8 cellular contexts compared by ENCODE assay signal in genomic region chr1:157171903-157172503, GRCh38. TPM values are rescaled to one million over a fixed set of nuclear protein-coding genes. Genes with fewer than 3 reads are reported as not detected.
A peak's percentile ranks its signal among the peaks of the same experiment; 100 is the strongest.
DNase-seq lines count a peak whose midpoint lies in the region; ATAC-seq, FAIRE-seq and TF ChIP-seq lines count a peak whose summit lies in the region.
"Not testable (repeated sequence)": the region's sequence is repeated elsewhere in the genome, so short reads cannot be mapped to it uniquely, and the experiment has no call there.

No MANE protein-coding gene starts in this region.

- peak; percentile 42 for TF ChIP-seq CTCF in BE2C (IDR thresholded peaks at IDR 0.05; ENCODE audit: low read depth, low read length)
- TF ChIP-seq CTCF in PC-9 (conservative IDR thresholded peaks at IDR 0.05): peak; percentile 58
- TF ChIP-seq CTCF in adrenal gland (IDR thresholded peaks at IDR 0.05): peak in 5 of 6 experiments; percentile 34 to 53 (median 48)
- TF ChIP-seq CTCF in HepG2 (CRISPR knock-in tag; IDR thresholded peaks at IDR 0.05): peak; percentile 68
- peak; percentile 16 for TF ChIP-seq CTCF in psoas muscle (IDR thresholded peaks at IDR 0.05)

- DNase-seq in BE2C (peak; percentile 29), NCI-H1694 (lab: John Stamatoyannopoulos, UW) (peak; percentile 3), PC-9 (peak in 1 of 2 experiments; percentile 11), adrenal gland (peak in 1 of 7 donors; percentile 8)
- not testable (repeated sequence) for DNase-seq in GM18507 (ENCODE audit: extremely low spot score, insufficient read length, low read depth); HepG2 (ENCODE audit: low spot score); psoas muscle

- not testable (repeated sequence) for H3K4me2 ChIP-seq in PC-9; HepG2 (ENCODE audit: low read depth, low read length)

- intact Hi-C loops in PC-9 (cut with micrococcal nuclease; ENCODE audit: unreplicated experiment) (loop anchor here (2.0 to 5.0 kb wide), 2 partner anchors 317 to 520 kb away; no protein-coding TSS in a partner anchor), adrenal gland (cut with DNase I) (loop anchor here in 1 of 2 donors (10.0 kb wide), 1 partner anchor 323 kb away; no protein-coding TSS in a partner anchor)
- intact Hi-C loops in HepG2 (cut with micrococcal nuclease; ENCODE audit: unreplicated experiment); psoas muscle (cut with DNase I): not testable (repeated sequence)

- TF ChIP-seq POLR2A in adrenal gland (IDR thresholded peaks at IDR 0.05); HepG2 (IDR thresholded peaks at IDR 0.05; ENCODE audit: insufficient read depth in 1 of 2, low read depth in 2 of 2, low read length in 2 of 2): not testable (repeated sequence)

- not testable (repeated sequence) for H3K36me3 ChIP-seq in BE2C; PC-9 (ENCODE audit: low read depth); adrenal gland (replicated peaks in 1 of 2); HepG2 (replicated peaks in 1 of 2; ENCODE audit: control insufficient read depth in 1 of 2, insufficient read depth in 2 of 2, low read length in 2 of 2); psoas muscle (ENCODE audit: insufficient read depth in 1 of 2, low read depth in 1 of 2)

- POLR2A ChIA-PET in PC-9 (lab: Charles Lee; ENCODE audit: unreplicated experiment); HepG2 (lab: Yijun Ruan, JAX): not testable (repeated sequence)

- not testable (repeated sequence) for TF ChIP-seq EP300 in HepG2 (IDR thresholded peaks at IDR 0.05; ENCODE audit: low read depth in 2 of 2, low read length in 2 of 2); HepG2 (CRISPR knock-in tag; IDR thresholded peaks at IDR 0.05; ENCODE audit: borderline replicate concordance)

- not testable (repeated sequence) for H3F3A ChIP-seq in PC-9 (ENCODE audit: insufficient read depth, low read depth)

- not testable (repeated sequence) for H3K27me3 ChIP-seq in BE2C; adrenal gland; psoas muscle (ENCODE audit: insufficient read depth in 3 of 3, low read length in 2 of 3)
- H3K27me3 ChIP-seq in PC-9 (ENCODE audit: insufficient read depth, low read depth): peaks cover 65% of the 10 kb centered on the region
- H3K27me3 ChIP-seq in HepG2 (ENCODE audit: control insufficient read depth in 1 of 2, insufficient read depth in 2 of 2, low read length in 2 of 2): peaks cover 1 to 22% of the 10 kb centered on the region in 2 experiments; a peak in 4 of 5 replicates

- in situ Hi-C loops in HepG2 (cut with HindIII; ENCODE audit: extremely low pct_ligation_motif_present, low pct_unique_long_range_greater_than_20kb): not testable (repeated sequence)

- ATAC-seq in esophagus mucosa (peak; percentile 44), HepG2 (peak; percentile 89), psoas muscle (peak in 2 of 4 donors; percentile 49 to 63)

- H3K4me1 ChIP-seq in BE2C; PC-9 (replicated peaks; ENCODE audit: insufficient read depth); adrenal gland (replicated peaks in 1 of 2); HepG2 (ENCODE audit: insufficient read depth, low read length); psoas muscle: not testable (repeated sequence)

- not testable (repeated sequence) for TF ChIP-seq RAD21 in HepG2 (CRISPR knock-in tag; IDR thresholded peaks at IDR 0.05)

- not testable (repeated sequence) for H4K20me1 ChIP-seq in PC-9 (ENCODE audit: insufficient read depth); HepG2 (ENCODE audit: insufficient read depth, low read length)

- not testable (repeated sequence) for H3K79me2 ChIP-seq in PC-9 (ENCODE audit: low read depth); HepG2 (ENCODE audit: insufficient read depth, low read length)

- FAIRE-seq in GM18507 (lab: Jason Lieb, UNC) (peak; percentile 85), HepG2 (lab: Jason Lieb, UNC) (peak; percentile 52)

- not testable (repeated sequence) for H3K27ac ChIP-seq in PC-9; adrenal gland; HepG2 (ENCODE audit: extremely low read length, insufficient read depth, low read length); psoas muscle

- H3K4me3 ChIP-seq in BE2C (ENCODE audit: low read depth, low read length); PC-9; adrenal gland; HepG2 (replicated peaks in 1 of 3; ENCODE audit: insufficient read depth in 1 of 3, low read depth in 2 of 3, low read length in 3 of 3); psoas muscle: not testable (repeated sequence)

- not testable (repeated sequence) for H3K9me2 ChIP-seq in PC-9 (ENCODE audit: insufficient read depth)

- BruUV-seq in PC-9 (replicated peaks; lab: Mats Ljungman, UMichigan); HepG2 (replicated peaks; lab: Mats Ljungman, UMichigan): not testable (repeated sequence)

- not testable (repeated sequence) for H3K9me3 ChIP-seq in BE2C; PC-9 (ENCODE audit: insufficient read depth, low read depth); adrenal gland (replicated peaks in 1 of 3); HepG2 (ENCODE audit: low read length); psoas muscle

- CTCF ChIA-PET in PC-9 (lab: Charles Lee): interaction anchor here (0.6 kb wide), 1 partner anchor 13 kb away, joined by 7 read pairs; no protein-coding TSS in a partner anchor
- CTCF ChIA-PET in HepG2 (lab: Yijun Ruan, JAX; ENCODE audit: low intra/inter-chr PET ratio, low total read pairs): not testable (repeated sequence)

- not testable (repeated sequence) for H3K9ac ChIP-seq in HepG2 (ENCODE audit: insufficient read depth, low read depth, low read length)

- H2AFZ ChIP-seq in PC-9; HepG2 (ENCODE audit: low read length): not testable (repeated sequence)

- 3 to 34% (median 18%) methylated on average over 2 to 7 of the region's 8 CpGs for whole genome bisulfite sequencing in adrenal gland, 4 donors
- 0% methylated on average over 3 of the region's 8 CpGs for WGBS in HepG2 (ENCODE audit: low lambda C conversion rate)
- 3 to 24% (median 21%) methylated on average over 3 to 7 of the region's 8 CpGs for WGBS in psoas muscle, 3 donors

TF ChIP-seq in HepG2, 621 proteins besides CTCF, POLR2A, EP300 and RAD21:
- TF ChIP-seq STAG1 (CRISPR knock-in tag; IDR thresholded peaks at IDR 0.05): peak; percentile 54
TF ChIP-seq in HepG2: peak in this region for 1; not testable (repeated sequence) for 620.

RNA-seq across cellular contexts. Expression of gene ETV3, which starts 33.8 kb away (rescaled TPM):
- 32.5 TPM for polyA plus RNA-seq in BE2C (2012; ENCODE audit: insufficient read depth, insufficient read length, low read depth)
- total RNA-seq in PC-9 (2021) (22.1 and 26.2 TPM in 2 replicates), adrenal gland (10 to 100 TPM in 5 of 8 donors, 1 to 10 TPM in 3; 6.1 to 18.7 (median 14.8) TPM), esophagus mucosa (40.7 TPM), HepG2 (2016; rRNA removed; fragmentation: Illumina TruSeq; extraction: Trizol) (5.8 and 8.5 TPM in 2 replicates), psoas muscle (10 to 100 TPM; 16.3 to 22.7 (median 19.3) TPM)
- polyA plus RNA-seq in adrenal gland (1 to 10 TPM; 3.3 to 8.5 (median 4.9) TPM), HepG2 (2011; rRNA removed) (4.2 and 4.6 TPM in 2 replicates), psoas muscle (10 to 100 TPM in 1 of 3 donors, 1 to 10 TPM in 2; 5.5 to 16.0 (median 9.4) TPM)
- 0.81 and 1.4 TPM in 2 replicates for total RNA-seq in HepG2 (2016; cell fraction: cytosol; rRNA removed; fragmentation: Illumina TruSeq; extraction: Trizol; ENCODE audit: low read depth)
- total RNA-seq in HepG2 (2016; cell fraction: insoluble cytoplasmic fraction; rRNA removed; fragmentation: Illumina TruSeq; extraction: Trizol): 5.7 and 7.6 TPM in 2 replicates
- 4.0 and 4.1 TPM in 2 replicates for total RNA-seq in HepG2 (2016; cell fraction: membrane; rRNA removed; fragmentation: Illumina TruSeq; extraction: Trizol)
- total RNA-seq in HepG2 (2016; cell fraction: nucleus; rRNA removed; fragmentation: Illumina TruSeq; extraction: Trizol): 8.1 and 8.4 TPM in 2 replicates
- polyA plus RNA-seq in HepG2 (2011; cell fraction: cytosol; rRNA removed): 2.6 and 3.2 TPM in 2 replicates
- polyA plus RNA-seq in HepG2 (2011; cell fraction: nucleus; rRNA removed): 4.0 and 5.1 TPM in 2 replicates
- polyA plus RNA-seq in HepG2 (2012): 4.8 and 4.9 TPM in 2 replicates
- 0.11 and 0.12 TPM in 2 replicates for polyA plus RNA-seq in HepG2 (2016; cell fraction: cytosol; fragmentation: Illumina TruSeq; extraction: Trizol; ENCODE audit: low read depth)
- polyA plus RNA-seq in HepG2 (2016; cell fraction: insoluble cytoplasmic fraction; fragmentation: Illumina TruSeq; extraction: Trizol; ENCODE audit: low read depth): 6.3 and 6.4 TPM in 2 replicates
- 0.88 and 1.1 TPM in 2 replicates for polyA plus RNA-seq in HepG2 (2016; cell fraction: membrane; fragmentation: Illumina TruSeq; extraction: Trizol; ENCODE audit: low read depth)
- polyA plus RNA-seq in HepG2 (2016; cell fraction: nucleus; fragmentation: Illumina TruSeq; extraction: Trizol; ENCODE audit: insufficient read depth, low read depth): 7.2 and 7.6 TPM in 2 replicates
- polyA minus RNA-seq in HepG2 (2011; rRNA and poly(A)+ RNA removed; ENCODE audit: low replicate concordance): 11.8 and 25.1 TPM in 2 replicates
- 6.7 and 7.9 TPM in 2 replicates for polyA minus RNA-seq in HepG2 (2011; cell fraction: cytosol; rRNA and poly(A)+ RNA removed)
- 14.3 and 14.7 TPM in 2 replicates for polyA minus RNA-seq in HepG2 (2011; cell fraction: nucleus; rRNA and poly(A)+ RNA removed)

Comparison
In these comparisons a context has a peak if more than half of its experiments do, and no peak if none do; other contexts are left out.
1. CTCF ChIP-seq: peak in every context shown above with its lines; median percentile 68 in HepG2; 58 in PC-9; 48 in adrenal gland; 42 in BE2C; 16 in psoas muscle.